ENCODE assay signal across 14 cellular contexts in genomic region chrX:119622356-119623232, GRCh38. TPM values are rescaled to one million over a fixed set of nuclear protein-coding genes. Genes with fewer than 3 reads are reported as not detected.
DNase-seq lines count a peak whose midpoint lies in the region; ATAC-seq and TF ChIP-seq lines count a peak whose summit lies in the region.
"Had no signal": no experiment of that assay in that cellular context is flagged by ENCODE, and none has a peak within 500 bp of the region (broad histone marks: within the 10 kb centered on the region; RNA-seq: fewer than 3 reads in every experiment).

No MANE protein-coding gene starts in this region.

- H3K4me1 Mint-ChIP-seq in MCF 10A (ENCODE audit: insufficient read depth, unreplicated experiment), result no peaks in the 10 kb centered on the region
- H3K4me1 Mint-ChIP-seq in WTC11, result peaks cover 25% of the 10 kb centered on the region
- H3K4me1 Mint-ChIP-seq in endodermal cell, result no peaks in the 10 kb centered on the region

- H3K4me3 Mint-ChIP-seq in MCF 10A (ENCODE audit: unreplicated experiment) (no peak overlapping the region), WTC11 (no peak overlapping the region), endodermal cell (no peak overlapping the region)
- H3K4me3 Mint-ChIP-seq: CD4-positive, alpha-beta T cell; immature natural killer cell had no signal

- ATAC-seq in heart right ventricle, result peak in 6 of 8 donors; percentile 28 to 75 (median 58)
- no peak for ATAC-seq in WTC11

- H3K27ac Mint-ChIP-seq in MCF 10A (ENCODE audit: low read depth, unreplicated experiment), result no peak overlapping the region
- H3K27ac Mint-ChIP-seq in WTC11, result no peak overlapping the region
- H3K27ac Mint-ChIP-seq in endodermal cell, result no peak overlapping the region

- TF ChIP-seq CTCF in MCF 10A (IDR thresholded peaks at IDR 0.05; ENCODE audit: unreplicated experiment) (no peak), breast epithelium (IDR thresholded peaks at IDR 0.05) (no peak), heart right ventricle (IDR thresholded peaks at IDR 0.05) (no peak), WTC11 (IDR thresholded peaks at IDR 0.05) (no peak), endodermal cell (conservative IDR thresholded peaks at IDR 0.05) (no peak)

- CTCF ChIA-PET in MCF 10A (lab: Yijun Ruan, JAX) (interaction anchor here (0.6 kb wide), 1 partner anchor 9 kb away, joined by 3 read pairs; no protein-coding TSS in a partner anchor), WTC11 (lab: Charles Lee) (no interaction called here)

- H3K9ac ChIP-seq in endodermal cell (ENCODE audit: extremely low read depth, low read length, poor library complexity, severe bottlenecking), result no peak overlapping the region

- H3K27ac ChIP-seq in breast epithelium, result no peak overlapping the region
- H3K27ac ChIP-seq in SJCRH30, result peak overlapping the region; percentile 63
- H3K27ac ChIP-seq in heart right ventricle, result peak overlapping the region in 3 of 10 donors; percentile 29 to 44 (median 35)
- no peak overlapping the region for H3K27ac ChIP-seq in endodermal cell (ENCODE audit: low read depth, low read length)
- H3K27ac ChIP-seq: pancreas, PC-9 had no signal

- H3K9me3 Mint-ChIP-seq in MCF 10A (ENCODE audit: unreplicated experiment) (no peaks in the 10 kb centered on the region), WTC11 (no peaks in the 10 kb centered on the region), endodermal cell (peaks cover 60% of the 10 kb centered on the region)
- H3K9me3 Mint-ChIP-seq: CD4-positive, alpha-beta T cell; immature natural killer cell had no signal

- no TSS peak for BruUV-seq in MCF 10A (replicated peaks; lab: Mats Ljungman, UMichigan)

- H3K27me3 Mint-ChIP-seq in MCF 10A (ENCODE audit: insufficient read depth, unreplicated experiment) (no peaks in the 10 kb centered on the region), WTC11 (ENCODE audit: low read depth) (no peaks in the 10 kb centered on the region; the same call in 1 of the 2 replicates), endodermal cell (ENCODE audit: insufficient read depth) (no peaks in the 10 kb centered on the region)
- H3K27me3 Mint-ChIP-seq: CD4-positive, alpha-beta T cell had no signal

- POLR2A ChIA-PET in MCF 10A (lab: Yijun Ruan, JAX) (no interaction called here), WTC11 (lab: Charles Lee) (no interaction called here)

- DNase-seq in MCF 10A (ENCODE audit: unreplicated experiment) (peak; percentile 29), breast epithelium (ENCODE audit: low spot score in 2 of 2) (no peak), SJCRH30 (peak; percentile 77 to 86), heart right ventricle (peak; percentile 16 to 55), stromal cell of bone marrow (ENCODE audit: low read depth) (peak; percentile 54), WTC11 (ENCODE audit: low spot score) (no peak), endodermal cell (no peak)
- DNase-seq in stimulated activated CD4-positive, alpha-beta T cell treated with anti-CD3 and anti-CD28 coated beads, Interleukin-4, amount 100 ng/mL, for 1 hour, result no peak
- DNase-seq: activated gamma-delta T cell; CD4-positive, alpha-beta T cell; immature natural killer cell; NCI-H1417 treated with DMSO at 0.1 percent for 48 hours; pancreas; PC-9 had no signal

- H3K36me3 Mint-ChIP-seq in MCF 10A (ENCODE audit: insufficient read depth, unreplicated experiment), result no peaks in the 10 kb centered on the region
- peaks cover 2% of the 10 kb centered on the region; the same call in 1 of the 2 replicates for H3K36me3 Mint-ChIP-seq in WTC11
- H3K36me3 Mint-ChIP-seq in endodermal cell (ENCODE audit: low read depth), result no peaks in the 10 kb centered on the region

- no peak for TF ChIP-seq POLR2A in breast epithelium (IDR thresholded peaks at IDR 0.05)

- H3K4me1 ChIP-seq in breast epithelium (no peaks in the 10 kb centered on the region), SJCRH30 (peaks cover 17% of the 10 kb centered on the region), heart right ventricle (peaks cover 0 to 34% (median 0%) of the 10 kb centered on the region in 9 donors), endodermal cell (ENCODE audit: control insufficient read depth, insufficient read depth, low read length) (no peaks in the 10 kb centered on the region)
- H3K4me1 ChIP-seq: pancreas had no signal

- 51 to 59% methylated on average over 9 of the region's 9 CpGs for WGBS in heart right ventricle, 2 donors
- 85 to 100% methylated on average over 1 to 8 of the region's 9 CpGs for WGBS in endodermal cell (ENCODE audit: insufficient coverage in 1 of 2, insufficient read length in 1 of 2), 2 experiments

- no peak overlapping the region for H3K4me3 ChIP-seq in breast epithelium
- no peak overlapping the region for H3K4me3 ChIP-seq in SJCRH30
- H3K4me3 ChIP-seq in heart right ventricle, result no peak overlapping the region
- H3K4me3 ChIP-seq in endodermal cell (ENCODE audit: low read length), result no peak overlapping the region
- H3K4me3 ChIP-seq: pancreas, PC-9 had no signal

- intact Hi-C loops in MCF 10A (cut with micrococcal nuclease) (no loop called here), breast epithelium (cut with DNase I; ENCODE audit: low total_unique reads) (no loop called here), heart right ventricle (cut with DNase I) (no loop called here)

- H3K27me3 ChIP-seq in breast epithelium (no peaks in the 10 kb centered on the region), SJCRH30 (no peaks in the 10 kb centered on the region), heart right ventricle (no peaks in the 10 kb centered on the region), endodermal cell (ENCODE audit: control insufficient read depth, insufficient read depth, low read length, poor library complexity, severe bottlenecking) (no peaks in the 10 kb centered on the region)
- H3K27me3 ChIP-seq: pancreas had no signal

- no peaks in the 10 kb centered on the region for H3K9me3 ChIP-seq in breast epithelium
- H3K9me3 ChIP-seq in SJCRH30 (replicated peaks), result no peaks in the 10 kb centered on the region
- no peaks in the 10 kb centered on the region for H3K9me3 ChIP-seq in heart right ventricle
- H3K9me3 ChIP-seq in endodermal cell (ENCODE audit: control insufficient read depth, low read length), result no peaks in the 10 kb centered on the region
- H3K9me3 ChIP-seq: pancreas had no signal

- H3K36me3 ChIP-seq in breast epithelium, result no peaks in the 10 kb centered on the region
- H3K36me3 ChIP-seq in SJCRH30, result peaks cover 2% of the 10 kb centered on the region; the same call in 1 of the 2 replicates
- peaks cover 0 to 15% (median 0%) of the 10 kb centered on the region in 9 donors for H3K36me3 ChIP-seq in heart right ventricle
- no peaks in the 10 kb centered on the region for H3K36me3 ChIP-seq in endodermal cell (ENCODE audit: control insufficient read depth, insufficient read depth, low read length)
- H3K36me3 ChIP-seq: pancreas had no signal

TF ChIP-seq in WTC11, 78 proteins besides CTCF, POLR2A, EP300 and RAD21:
- no peak for TF ChIP-seq PRDM15 (CRISPR knock-in tag; IDR thresholded peaks at IDR 0.05)
TF ChIP-seq in WTC11: peak in this region for 0.

RNA-seq across cellular contexts. Expression of gene NKRF, which starts 16.4 kb away (rescaled TPM):
- 12.5 and 16.1 TPM in 2 replicates for total RNA-seq in MCF 10A (2022)
- total RNA-seq in breast epithelium, result 1 to 10 TPM; 4.8 to 8.5 (median 8.2) TPM
- total RNA-seq in SJCRH30 (2014; rRNA removed; shearing (Covaris generic)), result 27.7 and 27.8 TPM in 2 replicates
- total RNA-seq in heart right ventricle, result 1 to 10 TPM; 4.2 to 5.9 (median 4.6) TPM
- 1 to 10 TPM; 2.8 to 6.9 TPM for polyA plus RNA-seq in heart right ventricle
- total RNA-seq in WTC11 (2021), result 13.0 to 15.0 TPM (median 13.6 TPM) in 3 replicates
- 10 to 100 TPM; 14.3 to 15.8 TPM for total RNA-seq in endodermal cell
- polyA plus RNA-seq in endodermal cell (2013, experiment 1 of 2), result 14.2 TPM
- 14.3 TPM for polyA plus RNA-seq in endodermal cell (2013, experiment 2 of 2)

RNA-seq across cellular contexts. Expression of gene UBE2A, which starts 48.2 kb away (rescaled TPM):
- 52.2 and 66.9 TPM in 2 replicates for total RNA-seq in MCF 10A (2022)
- total RNA-seq in breast epithelium, result 10 to 100 TPM; 30.5 to 35.4 (median 34.9) TPM
- total RNA-seq in SJCRH30 (2014; rRNA removed; shearing (Covaris generic)), result 85.1 and 90.5 TPM in 2 replicates
- total RNA-seq in heart right ventricle, result 10 to 100 TPM; 64.6 to 77.7 (median 67.8) TPM
- polyA plus RNA-seq in heart right ventricle, result 10 to 100 TPM; 51.7 to 64.3 TPM
- 39.3 to 43.3 TPM (median 43.0 TPM) in 3 replicates for total RNA-seq in WTC11 (2021)
- 10 to 100 TPM; 59.7 to 64.0 TPM for total RNA-seq in endodermal cell
- polyA plus RNA-seq in endodermal cell (2013, experiment 1 of 2), result 61.0 TPM
- 62.0 TPM for polyA plus RNA-seq in endodermal cell (2013, experiment 2 of 2)

RNA-seq across cellular contexts. Expression of gene STEEP1, which starts 57.4 kb away (rescaled TPM):
- 23.6 and 27.1 TPM in 2 replicates for total RNA-seq in MCF 10A (2022)
- 10 to 100 TPM; 27.2 to 38.3 (median 32.0) TPM for total RNA-seq in breast epithelium
- 88.9 and 91.5 TPM in 2 replicates for total RNA-seq in SJCRH30 (2014; rRNA removed; shearing (Covaris generic))
- total RNA-seq in heart right ventricle, result 10 to 100 TPM; 12.1 to 24.0 (median 19.8) TPM
- 10 to 100 TPM in 1 of 2 donors, 1 to 10 TPM in 1; 2.7 to 14.6 TPM for polyA plus RNA-seq in heart right ventricle
- total RNA-seq in WTC11 (2021), result 24.2 to 25.8 TPM (median 25.5 TPM) in 3 replicates
- 10 to 100 TPM; 18.7 to 19.8 TPM for total RNA-seq in endodermal cell
- 17.0 TPM for polyA plus RNA-seq in endodermal cell (2013, experiment 1 of 2)
- polyA plus RNA-seq in endodermal cell (2013, experiment 2 of 2), result 16.1 TPM

Comparison
In these comparisons a context has a peak if more than half of its experiments do, and no peak if none do; other contexts are left out.
1. DNase-seq: peak in MCF 10A (single experiment), SJCRH30 (2 of 2), heart right ventricle (2 of 2) and stromal cell of bone marrow (single experiment); none in breast epithelium (0 of 2), WTC11 (single experiment), endodermal cell (single experiment) and stimulated activated CD4-positive, alpha-beta T cell treated with anti-CD3 and anti-CD28 coated beads, Interleukin-4, amount 100 ng/mL, for 1 hour (single experiment).